Comparison of ENCODE assay signal across 10 cellular contexts in the genomic region with DNA sequence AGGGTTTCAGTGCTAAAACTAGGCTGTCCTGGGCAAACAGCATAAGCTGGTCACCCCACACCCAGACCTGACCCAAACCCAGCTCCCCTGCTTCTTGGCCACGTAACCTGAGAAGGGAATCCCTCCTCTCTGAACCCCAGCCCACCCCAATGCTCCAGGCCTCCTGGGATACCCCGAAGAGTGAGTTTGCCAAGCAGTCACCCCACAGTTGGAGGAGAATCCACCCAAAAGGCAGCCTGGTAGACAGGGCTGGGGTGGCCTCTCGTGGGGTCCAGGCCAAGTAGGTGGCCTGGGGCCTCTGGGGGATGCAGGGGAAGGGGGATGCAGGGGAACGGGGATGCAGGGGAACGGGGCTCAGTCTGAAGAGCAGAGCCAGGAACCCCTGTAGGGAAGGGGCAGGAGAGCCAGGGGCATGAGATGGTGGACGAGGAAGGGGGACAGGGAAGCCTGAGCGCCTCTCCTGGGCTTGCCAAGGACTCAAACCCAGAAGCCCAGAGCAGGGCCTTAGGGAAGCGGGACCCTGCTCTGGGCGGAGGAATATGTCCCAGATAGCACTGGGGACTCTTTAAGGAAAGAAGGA. TPM values are rescaled to one million over a fixed set of nuclear protein-coding genes. Genes with fewer than 3 reads are reported as not detected.
DNase-seq lines count a peak whose midpoint lies in the region; ATAC-seq lines count a peak whose summit lies in the region.
"Had no signal": no experiment of that assay in that cellular context is flagged by ENCODE, and none has a peak within 500 bp of the region (broad histone marks: within the 10 kb centered on the region; RNA-seq: fewer than 3 reads in every experiment).

No MANE protein-coding gene starts in this region.

- peak overlapping the region; percentile 94 for H3K4me3 Mint-ChIP-seq in central memory CD8-positive, alpha-beta T cell
- H3K4me3 Mint-ChIP-seq in natural killer cell treated with Interleukin-12 subunit alpha and Interleukin-12 subunit beta and Interleukin-15 and Interleukin-18, amount 100 ng/mL, for 72 hours = peak overlapping the region; percentile 100

- no peaks in the 10 kb centered on the region for H3K27me3 Mint-ChIP-seq in central memory CD8-positive, alpha-beta T cell
- no peaks in the 10 kb centered on the region for H3K27me3 Mint-ChIP-seq in natural killer cell treated with Interleukin-12 subunit alpha and Interleukin-12 subunit beta and Interleukin-15 and Interleukin-18, amount 100 ng/mL, for 72 hours

- peak overlapping the region; percentile 83 for H3K27ac ChIP-seq in right cardiac atrium (ENCODE audit: low read length)

- DNase-seq in right cardiac atrium = no peak
- no peak for DNase-seq in Right ventricle myocardium inferior (ENCODE audit: missing footprints)
- DNase-seq in central memory CD8-positive, alpha-beta T cell (ENCODE audit: low spot score in 2 of 2) = no peak
- peak; percentile 34 for DNase-seq in natural killer cell treated with Interleukin-12 subunit alpha and Interleukin-12 subunit beta and Interleukin-15 and Interleukin-18, amount 100 ng/mL, for 72 hours (ENCODE audit: low spot score)
- DNase-seq in NCI-H146 treated with DMSO at 0.1 percent for 48 hours (lab: John Stamatoyannopoulos, UW; ENCODE audit: unreplicated experiment) = no peak
- no peak for DNase-seq in stimulated activated CD4-positive, alpha-beta T cell treated with anti-CD3 and anti-CD28 coated beads, Interleukin-4, amount 100 ng/mL, for 24 hours
- no peak for DNase-seq in GDM1 (lab: John Stamatoyannopoulos, UW)
- no peak for DNase-seq in NCI-H524 (lab: John Stamatoyannopoulos, UW)
- DNase-seq: stimulated activated CD4-positive, alpha-beta T cell treated with anti-CD3 and anti-CD28 coated beads, Interleukin-2, amount 100 ng/mL, for 48 hours had no signal

- H3K4me1 Mint-ChIP-seq in central memory CD8-positive, alpha-beta T cell = peaks cover 39% of the 10 kb centered on the region
- H3K4me1 Mint-ChIP-seq in natural killer cell treated with Interleukin-12 subunit alpha and Interleukin-12 subunit beta and Interleukin-15 and Interleukin-18, amount 100 ng/mL, for 72 hours (ENCODE audit: low read depth in 2 of 2) = peaks cover 24 to 34% of the 10 kb centered on the region in 2 donors

- ATAC-seq in right cardiac atrium (no peak), Right ventricle myocardium inferior (no peak)
- ATAC-seq in central memory CD8-positive, alpha-beta T cell (replicated peaks; ENCODE audit: extremely low read depth, poor library complexity, severe bottlenecking) = no peak
- ATAC-seq in natural killer cell treated with Interleukin-12 subunit alpha and Interleukin-12 subunit beta and Interleukin-15 and Interleukin-18, amount 100 ng/mL, for 72 hours = no peak

- intact Hi-C loops in right cardiac atrium (cut with DNase I) = no loop called here
- intact Hi-C loops in Right ventricle myocardium inferior (cut with DNase I) = loop anchor here (5.0 kb wide), 1 partner anchor 43 kb away; a partner anchor contains a TSS

- WGBS in right cardiac atrium = 80% methylated on average over 9 of the region's 9 CpGs

- H3K4me3 ChIP-seq in right cardiac atrium (ENCODE audit: low read length) = no peak overlapping the region

- peak overlapping the region; percentile 94 for H3K27ac Mint-ChIP-seq in central memory CD8-positive, alpha-beta T cell (ENCODE audit: low read depth)
- no peak overlapping the region for H3K27ac Mint-ChIP-seq in natural killer cell treated with Interleukin-12 subunit alpha and Interleukin-12 subunit beta and Interleukin-15 and Interleukin-18, amount 100 ng/mL, for 72 hours

- H3K36me3 Mint-ChIP-seq in central memory CD8-positive, alpha-beta T cell (ENCODE audit: insufficient read depth) = peaks cover 21% of the 10 kb centered on the region
- peaks cover 9% of the 10 kb centered on the region for H3K36me3 Mint-ChIP-seq in natural killer cell treated with Interleukin-12 subunit alpha and Interleukin-12 subunit beta and Interleukin-15 and Interleukin-18, amount 100 ng/mL, for 72 hours

- H3K4me1 ChIP-seq in right cardiac atrium (ENCODE audit: control insufficient read depth, insufficient read depth, low read length) = peaks cover 27% of the 10 kb centered on the region

- H3K9me3 Mint-ChIP-seq in central memory CD8-positive, alpha-beta T cell = no peaks in the 10 kb centered on the region
- H3K9me3 Mint-ChIP-seq in natural killer cell treated with Interleukin-12 subunit alpha and Interleukin-12 subunit beta and Interleukin-15 and Interleukin-18, amount 100 ng/mL, for 72 hours = no peaks in the 10 kb centered on the region

- H3K27me3 ChIP-seq in right cardiac atrium (ENCODE audit: control insufficient read depth, insufficient read depth) = no peaks in the 10 kb centered on the region

- no peaks in the 10 kb centered on the region for H3K9me3 ChIP-seq in right cardiac atrium (ENCODE audit: control insufficient read depth, low read length)

RNA-seq across cellular contexts. Expression of a gene that starts 2.8 kb away (rescaled TPM):
- 100 to 1,000 TPM; 125 to 244 (median 147) TPM for total RNA-seq in right cardiac atrium
- polyA plus RNA-seq in right cardiac atrium = 221 TPM
- 140 TPM for total RNA-seq in Right ventricle myocardium inferior
- total RNA-seq in natural killer cell treated with Interleukin-12 subunit alpha and Interleukin-12 subunit beta and Interleukin-15 and Interleukin-18, amount 100 ng/mL, for 72 hours = 100 to 1,000 TPM; 157 to 251 TPM

RNA-seq across cellular contexts. Expression of a gene that starts 34.4 kb away (rescaled TPM):
- total RNA-seq in right cardiac atrium (10 to 100 TPM in 3 of 4 donors, 1 to 10 TPM in 1; 8.0 to 25.3 (median 14.7) TPM), Right ventricle myocardium inferior (66.0 TPM)
- polyA plus RNA-seq in right cardiac atrium = 34.8 TPM
- not detected for total RNA-seq in natural killer cell treated with Interleukin-12 subunit alpha and Interleukin-12 subunit beta and Interleukin-15 and Interleukin-18, amount 100 ng/mL, for 72 hours
- total RNA-seq: lung microvascular endothelial cell had no signal

RNA-seq across cellular contexts. Expression of a gene that starts 39.0 kb away (rescaled TPM):
- total RNA-seq in right cardiac atrium (1 to 10 TPM in 3 of 4 donors, under 1 TPM in 1; 0.78 to 1.7 (median 1.1) TPM), Right ventricle myocardium inferior (1.9 TPM)
- polyA plus RNA-seq in right cardiac atrium = 2.2 TPM
- 1 to 10 TPM; 1.3 to 8.7 TPM for total RNA-seq in natural killer cell treated with Interleukin-12 subunit alpha and Interleukin-12 subunit beta and Interleukin-15 and Interleukin-18, amount 100 ng/mL, for 72 hours

RNA-seq across cellular contexts. Expression of a gene that starts 42.9 kb away (rescaled TPM):
- 1,000 to 10,000 TPM; 1,638 to 3,997 (median 2,736) TPM for total RNA-seq in right cardiac atrium
- polyA plus RNA-seq in right cardiac atrium = 8,501 TPM
- total RNA-seq in Right ventricle myocardium inferior = 4,708 TPM
- not detected for total RNA-seq in natural killer cell treated with Interleukin-12 subunit alpha and Interleukin-12 subunit beta and Interleukin-15 and Interleukin-18, amount 100 ng/mL, for 72 hours
- total RNA-seq: lung microvascular endothelial cell had no signal

RNA-seq across cellular contexts. Expression of a gene that starts 51.7 kb away (rescaled TPM):
- total RNA-seq in right cardiac atrium = 10 to 100 TPM; 25.5 to 42.6 (median 31.9) TPM
- polyA plus RNA-seq in right cardiac atrium = 30.1 TPM
- 47.8 TPM for total RNA-seq in Right ventricle myocardium inferior
- 10 to 100 TPM; 13.4 to 31.0 TPM for total RNA-seq in natural killer cell treated with Interleukin-12 subunit alpha and Interleukin-12 subunit beta and Interleukin-15 and Interleukin-18, amount 100 ng/mL, for 72 hours

Comparison
In these comparisons a context has a peak if more than half of its experiments do, and no peak if none do; other contexts are left out.
1. RNA of a gene that starts 34.4 kb away (total RNA-seq): 66.0 TPM in Right ventricle myocardium inferior (single experiment) and 8.0 to 25.3 TPM in right cardiac atrium; not detected in natural killer cell treated with Interleukin-12 subunit alpha and Interleukin-12 subunit beta and Interleukin-15 and Interleukin-18, amount 100 ng/mL, for 72 hours; every median in the first group is over 4 times any median in the second.